ENCODE assay signal across 9 cellular contexts in genomic region chr2:126527836-126528490, GRCh38.
DNase-seq lines count a peak whose midpoint lies in the region; ATAC-seq, FAIRE-seq and TF ChIP-seq lines count a peak whose summit lies in the region.
"Had no signal": no experiment of that assay in that cellular context is flagged by ENCODE, and none has a peak within 500 bp of the region (broad histone marks: within the 10 kb centered on the region; RNA-seq: fewer than 3 reads in every experiment).

No MANE protein-coding gene starts in this region.

- H3K27ac ChIP-seq in HL-60 (replicated peaks): no peak overlapping the region
- H3K27ac ChIP-seq in GM12878 (ENCODE audit: control insufficient read depth, insufficient read depth): no peak overlapping the region
- H3K27ac ChIP-seq: VCaP had no signal

- no peak for TF ChIP-seq POLR2A in GM12878 (IDR thresholded peaks at IDR 0.05; ENCODE audit: low read depth, low read length)

- peak; percentile 85 for FAIRE-seq in GM12878 (lab: Jason Lieb, UNC)

- TF ChIP-seq CTCF in HL-60 (IDR thresholded peaks at IDR 0.05; ENCODE audit: insufficient read depth, low read length) (peak; percentile 38), GM12878 (IDR thresholded peaks at IDR 0.05 in 2 of 3, conservative IDR thresholded peaks at IDR 0.05 in 1 of 3; ENCODE audit: control insufficient read depth in 2 of 3, extremely low read depth in 1 of 3, insufficient read depth in 1 of 3, low read depth in 3 of 3, low read length in 3 of 3) (peak; percentile 62 to 72 (median 71))

- SMC1A ChIA-PET in GM12878 (lab: Charles Lee; ENCODE audit: uncharacterized antibody, unreplicated experiment): interaction anchor here (0.6 to 3.2 kb wide), 28 partner anchors 8 to 443 kb away, joined by 3 to 58 read pairs (median 4); no protein-coding TSS in a partner anchor

- no TSS peak for BruUV-seq in GM12878 (replicated peaks; lab: Mats Ljungman, UMichigan)

- no peak for TF ChIP-seq EP300 in GM12878 (IDR thresholded peaks at IDR 0.05; ENCODE audit: borderline replicate concordance in 1 of 2, control insufficient read depth in 1 of 2, low read depth in 2 of 2, low read length in 2 of 2)

- no peaks in the 10 kb centered on the region for H3K4me1 ChIP-seq in GM12878 (ENCODE audit: control insufficient read depth, insufficient read depth, low read length)

- H3K36me3 Mint-ChIP-seq in T-helper 2 cell treated with Interferon-gamma antibody and Interleukin-4, amounts not matched to agents 5 μg/mL and 100 μg/mL, for 36 hours (ENCODE audit: low read depth): no peaks in the 10 kb centered on the region

- intact Hi-C loops in GM12878 (cut with micrococcal nuclease; ENCODE audit: unreplicated experiment): loop anchor here (1.0 kb wide), 4 partner anchors 106 to 444 kb away; no protein-coding TSS in a partner anchor

- H3K9ac ChIP-seq in GM12878 (ENCODE audit: control insufficient read depth, insufficient read depth, low read length): no peak overlapping the region

- no peaks in the 10 kb centered on the region for H4K20me1 ChIP-seq in GM12878 (ENCODE audit: control insufficient read depth, insufficient read depth)

- no peaks in the 10 kb centered on the region for H3K9me3 Mint-ChIP-seq in T-helper 2 cell treated with Interferon-gamma antibody and Interleukin-4, amounts not matched to agents 5 μg/mL and 100 μg/mL, for 36 hours

- no peaks in the 10 kb centered on the region for H3K27me3 Mint-ChIP-seq in T-helper 2 cell treated with Interferon-gamma antibody and Interleukin-4, amounts not matched to agents 5 μg/mL and 100 μg/mL, for 36 hours (ENCODE audit: low read depth)

- no peak overlapping the region for H3K27ac Mint-ChIP-seq in T-helper 2 cell treated with Interferon-gamma antibody and Interleukin-4, amounts not matched to agents 5 μg/mL and 100 μg/mL, for 36 hours

- H2AFZ ChIP-seq in GM12878 (ENCODE audit: control insufficient read depth, low read depth, low read length): no peak overlapping the region

- no peaks in the 10 kb centered on the region for H3K79me2 ChIP-seq in GM12878 (ENCODE audit: control insufficient read depth, insufficient read depth, low read length)

- H3K4me3 ChIP-seq in HL-60 (replicated peaks; ENCODE audit: insufficient read depth, low read length) (no peak overlapping the region), GM12878 (no peak overlapping the region)

- peak; percentile 91 for TF ChIP-seq RAD21 in GM12878 (IDR thresholded peaks at IDR 0.05; ENCODE audit: insufficient read depth, low read depth, low read length)

- no peaks in the 10 kb centered on the region for H3K36me3 ChIP-seq in GM12878 (ENCODE audit: control insufficient read depth in 2 of 2, insufficient read depth in 2 of 2, low read length in 1 of 2)

- no peak overlapping the region for H3K4me3 Mint-ChIP-seq in T-helper 2 cell treated with Interferon-gamma antibody and Interleukin-4, amounts not matched to agents 5 μg/mL and 100 μg/mL, for 36 hours

- 54% methylated on average over 8 of the region's 8 CpGs for WGBS in GM12878 (ENCODE audit: insufficient coverage, insufficient replicate concordance, low lambda C conversion rate, missing lambda C conversion rate)

- peak; percentile 88 for ATAC-seq in GM19372 (IDR thresholded peaks at IDR 0.05; ENCODE audit: low read depth, unreplicated experiment)
- peak; percentile 91 for ATAC-seq in GM12878

- no peaks in the 10 kb centered on the region for H3K27me3 ChIP-seq in HL-60 (ENCODE audit: insufficient read depth, poor library complexity, severe bottlenecking)
- no peaks in the 10 kb centered on the region for H3K27me3 ChIP-seq in GM12878 (replicated peaks in 1 of 2; ENCODE audit: control insufficient read depth in 2 of 2, insufficient read depth in 2 of 2, low read length in 1 of 2)

- RAD21 ChIA-PET in GM12878 (lab: Charles Lee; ENCODE audit: unreplicated experiment): interaction anchor here (0.6 to 4.0 kb wide), 19 partner anchors 62 to 523 kb away, joined by 3 to 58 read pairs (median 3); no protein-coding TSS in a partner anchor

- POLR2A ChIA-PET in GM12878 (lab: Charles Lee): no interaction called here

- no peak overlapping the region for H3K4me2 ChIP-seq in GM12878 (ENCODE audit: control insufficient read depth, insufficient read depth)

- DNase-seq in COR-L47 (lab: John Stamatoyannopoulos, UW): peak; percentile 20
- peak; percentile 6 to 67 for DNase-seq in HL-60 (ENCODE audit: low read depth in 1 of 2, low spot score in 1 of 2)
- peak; percentile 23 for DNase-seq in T-helper 2 cell treated with Interferon-gamma antibody and Interleukin-4, amounts not matched to agents 5 μg/mL and 100 μg/mL, for 36 hours (ENCODE audit: low spot score)
- peak; percentile 11 for DNase-seq in GM12878 (ENCODE audit: low read depth, low spot score)
- DNase-seq in kidney tubule cell (ENCODE audit: low spot score): peak; percentile 49
- peak; percentile 16 to 50 for DNase-seq in stimulated activated CD8-positive, alpha-beta memory T cell treated with anti-CD3 and anti-CD28 coated beads, Interleukin-15, amount 100 ng/mL, for 4 hours (ENCODE audit: low read depth in 2 of 2)
- DNase-seq in NCI-H1436 (lab: John Stamatoyannopoulos, UW): no peak

- no peaks in the 10 kb centered on the region for H3K4me1 Mint-ChIP-seq in T-helper 2 cell treated with Interferon-gamma antibody and Interleukin-4, amounts not matched to agents 5 μg/mL and 100 μg/mL, for 36 hours (ENCODE audit: low read depth)

- in situ Hi-C loops in GM12878 (cut with MboI): loop anchor here (5.0 kb wide), 1 partner anchor 244 kb away; no protein-coding TSS in a partner anchor

- CTCF ChIA-PET in GM12878 (lab: Yijun Ruan, JAX): interaction anchor here (0.6 to 6.8 kb wide), 44 partner anchors 9 to 1473 kb away, joined by 3 to 124 read pairs (median 4); no protein-coding TSS in a partner anchor

- no peaks in the 10 kb centered on the region for H3K9me3 ChIP-seq in GM12878 (replicated peaks; ENCODE audit: control insufficient read depth, insufficient read depth, low read length)

TF ChIP-seq in GM12878, 131 proteins besides CTCF, POLR2A, EP300 and RAD21 (continues in another document):
- TF ChIP-seq, protein P1, sequence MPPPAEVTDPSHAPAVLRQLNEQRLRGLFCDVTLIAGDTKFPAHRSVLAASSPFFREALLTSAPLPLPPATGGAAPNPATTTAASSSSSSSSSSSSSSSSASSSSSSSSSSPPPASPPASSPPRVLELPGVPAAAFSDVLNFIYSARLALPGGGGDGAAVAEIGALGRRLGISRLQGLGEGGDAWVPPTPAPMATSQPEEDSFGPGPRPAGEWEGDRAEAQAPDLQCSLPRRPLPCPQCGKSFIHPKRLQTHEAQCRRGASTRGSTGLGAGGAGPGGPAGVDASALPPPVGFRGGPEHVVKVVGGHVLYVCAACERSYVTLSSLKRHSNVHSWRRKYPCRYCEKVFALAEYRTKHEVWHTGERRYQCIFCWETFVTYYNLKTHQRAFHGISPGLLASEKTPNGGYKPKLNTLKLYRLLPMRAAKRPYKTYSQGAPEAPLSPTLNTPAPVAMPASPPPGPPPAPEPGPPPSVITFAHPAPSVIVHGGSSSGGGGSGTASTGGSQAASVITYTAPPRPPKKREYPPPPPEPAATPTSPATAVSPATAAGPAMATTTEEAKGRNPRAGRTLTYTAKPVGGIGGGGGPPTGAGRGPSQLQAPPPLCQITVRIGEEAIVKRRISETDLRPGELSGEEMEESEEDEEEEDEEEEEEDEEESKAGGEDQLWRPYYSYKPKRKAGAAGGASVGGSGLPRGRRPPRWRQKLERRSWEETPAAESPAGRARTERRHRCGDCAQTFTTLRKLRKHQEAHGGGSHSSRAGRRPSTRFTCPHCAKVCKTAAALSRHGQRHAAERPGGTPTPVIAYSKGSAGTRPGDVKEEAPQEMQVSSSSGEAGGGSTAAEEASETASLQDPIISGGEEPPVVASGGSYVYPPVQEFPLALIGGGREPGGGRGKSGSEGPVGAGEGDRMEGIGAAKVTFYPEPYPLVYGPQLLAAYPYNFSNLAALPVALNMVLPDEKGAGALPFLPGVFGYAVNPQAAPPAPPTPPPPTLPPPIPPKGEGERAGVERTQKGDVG (CRISPR knock-in tag; IDR thresholded peaks at IDR 0.05): no peak
- TF ChIP-seq ZNF24 (IDR thresholded peaks at IDR 0.05) (peak; percentile 73), DPF2 (IDR thresholded peaks at IDR 0.05) (no peak), IRF4 (IDR thresholded peaks at IDR 0.05; ENCODE audit: low read depth, low read length) (no peak), SMC3 (IDR thresholded peaks at IDR 0.05; ENCODE audit: borderline replicate concordance, low read length) (peak; percentile 95), RCOR1 (conservative IDR thresholded peaks at IDR 0.05; ENCODE audit: low read depth, low read length) (no peak), CEBPB (IDR thresholded peaks at IDR 0.05; ENCODE audit: borderline replicate concordance in 1 of 2, low read depth in 2 of 2, low read length in 2 of 2) (no peak), ZNF274 (IDR thresholded peaks at IDR 0.05; ENCODE audit: insufficient read depth, insufficient read length) (no peak), BCL11A (IDR thresholded peaks at IDR 0.05; ENCODE audit: low read depth, low read length) (no peak)
- TF ChIP-seq, protein P2, sequence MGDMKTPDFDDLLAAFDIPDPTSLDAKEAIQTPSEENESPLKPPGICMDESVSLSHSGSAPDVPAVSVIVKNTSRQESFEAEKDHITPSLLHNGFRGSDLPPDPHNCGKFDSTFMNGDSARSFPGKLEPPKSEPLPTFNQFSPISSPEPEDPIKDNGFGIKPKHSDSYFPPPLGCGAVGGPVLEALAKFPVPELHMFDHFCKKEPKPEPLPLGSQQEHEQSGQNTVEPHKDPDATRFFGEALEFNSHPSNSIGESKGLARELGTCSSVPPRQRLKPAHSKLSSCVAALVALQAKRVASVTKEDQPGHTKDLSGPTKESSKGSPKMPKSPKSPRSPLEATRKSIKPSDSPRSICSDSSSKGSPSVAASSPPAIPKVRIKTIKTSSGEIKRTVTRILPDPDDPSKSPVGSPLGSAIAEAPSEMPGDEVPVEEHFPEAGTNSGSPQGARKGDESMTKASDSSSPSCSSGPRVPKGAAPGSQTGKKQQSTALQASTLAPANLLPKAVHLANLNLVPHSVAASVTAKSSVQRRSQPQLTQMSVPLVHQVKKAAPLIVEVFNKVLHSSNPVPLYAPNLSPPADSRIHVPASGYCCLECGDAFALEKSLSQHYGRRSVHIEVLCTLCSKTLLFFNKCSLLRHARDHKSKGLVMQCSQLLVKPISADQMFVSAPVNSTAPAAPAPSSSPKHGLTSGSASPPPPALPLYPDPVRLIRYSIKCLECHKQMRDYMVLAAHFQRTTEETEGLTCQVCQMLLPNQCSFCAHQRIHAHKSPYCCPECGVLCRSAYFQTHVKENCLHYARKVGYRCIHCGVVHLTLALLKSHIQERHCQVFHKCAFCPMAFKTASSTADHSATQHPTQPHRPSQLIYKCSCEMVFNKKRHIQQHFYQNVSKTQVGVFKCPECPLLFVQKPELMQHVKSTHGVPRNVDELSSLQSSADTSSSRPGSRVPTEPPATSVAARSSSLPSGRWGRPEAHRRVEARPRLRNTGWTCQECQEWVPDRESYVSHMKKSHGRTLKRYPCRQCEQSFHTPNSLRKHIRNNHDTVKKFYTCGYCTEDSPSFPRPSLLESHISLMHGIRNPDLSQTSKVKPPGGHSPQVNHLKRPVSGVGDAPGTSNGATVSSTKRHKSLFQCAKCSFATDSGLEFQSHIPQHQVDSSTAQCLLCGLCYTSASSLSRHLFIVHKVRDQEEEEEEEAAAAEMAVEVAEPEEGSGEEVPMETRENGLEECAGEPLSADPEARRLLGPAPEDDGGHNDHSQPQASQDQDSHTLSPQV (IDR thresholded peaks at IDR 0.05): no peak
